8 cellular contexts compared by ENCODE assay signal in the genomic region with DNA sequence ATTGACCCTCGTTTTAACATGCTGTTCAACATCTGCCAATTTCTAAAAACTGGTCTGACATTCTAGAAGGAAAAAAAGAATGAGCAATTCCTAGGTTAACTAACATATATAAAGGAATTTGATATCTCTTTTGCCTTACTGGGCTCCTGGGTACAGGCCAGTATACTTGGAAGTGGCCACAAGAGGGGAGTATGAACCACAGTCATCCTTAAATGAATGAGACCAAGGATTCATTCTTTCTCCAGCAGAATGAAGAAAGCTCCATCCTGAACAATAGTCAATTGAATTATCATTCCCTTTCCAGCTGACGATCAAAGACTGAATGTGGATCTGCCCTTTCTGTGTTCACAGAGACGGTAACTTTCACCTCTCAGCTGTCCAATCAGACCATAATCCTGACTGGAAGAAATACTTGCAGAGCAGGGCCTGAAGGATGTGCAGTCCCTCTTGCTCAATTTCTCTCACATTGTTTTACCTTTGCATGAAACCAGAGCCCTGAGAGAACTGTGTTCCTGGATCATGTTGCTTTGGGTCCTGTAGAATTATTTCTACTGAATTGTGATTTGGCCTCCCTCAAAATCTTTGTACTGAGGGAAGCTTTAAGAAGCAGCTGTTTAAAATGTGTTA. TPM values are rescaled to one million over a fixed set of nuclear protein-coding genes. Genes with fewer than 3 reads are reported as not detected.
DNase-seq lines count a peak whose midpoint lies in the region; ATAC-seq and TF ChIP-seq lines count a peak whose summit lies in the region.
"Had no signal": no experiment of that assay in that cellular context is flagged by ENCODE, and none has a peak within 500 bp of the region (broad histone marks: within the 10 kb centered on the region; RNA-seq: fewer than 3 reads in every experiment).

No MANE protein-coding gene starts in this region.

- 21% methylated on average over 3 of the region's 3 CpGs for WGBS in esophagus muscularis mucosa

- no peaks in the 10 kb centered on the region for H3K36me3 ChIP-seq in esophagus muscularis mucosa

- 0 out of 2 replicates have a peak, but pooled peaks have one; percentile 3 for TF ChIP-seq CTCF in GM12874 (IDR thresholded peaks at IDR 0.05; ENCODE audit: insufficient read depth, low read depth, low read length)
- TF ChIP-seq CTCF in esophagus muscularis mucosa (IDR thresholded peaks at IDR 0.05): peak; percentile 63 to 76 (median 75)

- intact Hi-C loops in esophagus muscularis mucosa (cut with DNase I): loop anchor here (2.0 to 10.0 kb wide), 3 partner anchors 91 to 671 kb away; no protein-coding TSS in a partner anchor

- no peaks in the 10 kb centered on the region for H3K9me3 Mint-ChIP-seq in stimulated activated effector memory CD8-positive, alpha-beta T cell treated with anti-CD3 and anti-CD28 coated beads, Interleukin-12 subunit alpha, Interleukin-12 subunit beta, amount 100 ng/mL, for 72 hours
- H3K9me3 Mint-ChIP-seq: T-helper 1 cell treated with Interleukin-12 subunit alpha and Interleukin-12 subunit beta and Interleukin-4 antibody, amounts not matched to agents 30 μg/mL and 1 μg/mL, for 36 hours had no signal

- ATAC-seq in HG02938 (IDR thresholded peaks at IDR 0.05; ENCODE audit: unreplicated experiment): no peak
- no peak for ATAC-seq in stimulated activated effector memory CD8-positive, alpha-beta T cell treated with anti-CD3 and anti-CD28 coated beads, Interleukin-12 subunit alpha, Interleukin-12 subunit beta, amount 100 ng/mL, for 72 hours

- H3K4me3 Mint-ChIP-seq in stimulated activated effector memory CD8-positive, alpha-beta T cell treated with anti-CD3 and anti-CD28 coated beads, Interleukin-12 subunit alpha, Interleukin-12 subunit beta, amount 100 ng/mL, for 72 hours: no peak overlapping the region
- H3K4me3 Mint-ChIP-seq: T-helper 1 cell treated with Interleukin-12 subunit alpha and Interleukin-12 subunit beta and Interleukin-4 antibody, amounts not matched to agents 30 μg/mL and 1 μg/mL, for 36 hours had no signal

- TF ChIP-seq POLR2A in esophagus muscularis mucosa (IDR thresholded peaks at IDR 0.05; ENCODE audit: low read depth): no peak

- H3K27ac Mint-ChIP-seq in stimulated activated effector memory CD8-positive, alpha-beta T cell treated with anti-CD3 and anti-CD28 coated beads, Interleukin-12 subunit alpha, Interleukin-12 subunit beta, amount 100 ng/mL, for 72 hours: no peak overlapping the region
- H3K27ac Mint-ChIP-seq: T-helper 1 cell treated with Interleukin-12 subunit alpha and Interleukin-12 subunit beta and Interleukin-4 antibody, amounts not matched to agents 30 μg/mL and 1 μg/mL, for 36 hours had no signal

- no peaks in the 10 kb centered on the region for H3K27me3 ChIP-seq in esophagus muscularis mucosa

- peak overlapping the region in 3 of 4 donors; percentile 82 to 87 (median 83) for H3K27ac ChIP-seq in esophagus muscularis mucosa (replicated peaks in 1 of 4)

- DNase-seq in OCI-M1 (lab: John Stamatoyannopoulos, UW) (peak; percentile 54), esophagus muscularis mucosa (ENCODE audit: extremely low spot score) (peak; percentile 77), pons (ENCODE audit: low spot score) (peak; percentile 94), NCI-H146 treated with DMSO at 0.1 percent for 48 hours (lab: John Stamatoyannopoulos, UW; ENCODE audit: unreplicated experiment) (no peak)
- no peak for DNase-seq in stimulated activated effector memory CD8-positive, alpha-beta T cell treated with anti-CD3 and anti-CD28 coated beads, Interleukin-12 subunit alpha, Interleukin-12 subunit beta, amount 100 ng/mL, for 72 hours (ENCODE audit: low spot score in 2 of 2)

- TF ChIP-seq EP300 in esophagus muscularis mucosa (IDR thresholded peaks at IDR 0.05): no peak

- no peaks in the 10 kb centered on the region for H3K4me1 Mint-ChIP-seq in stimulated activated effector memory CD8-positive, alpha-beta T cell treated with anti-CD3 and anti-CD28 coated beads, Interleukin-12 subunit alpha, Interleukin-12 subunit beta, amount 100 ng/mL, for 72 hours

- peaks cover 19 to 49% (median 38%) of the 10 kb centered on the region in 4 donors for H3K4me1 ChIP-seq in esophagus muscularis mucosa

- H3K4me3 ChIP-seq in esophagus muscularis mucosa: no peak overlapping the region

- no peaks in the 10 kb centered on the region for H3K36me3 Mint-ChIP-seq in stimulated activated effector memory CD8-positive, alpha-beta T cell treated with anti-CD3 and anti-CD28 coated beads, Interleukin-12 subunit alpha, Interleukin-12 subunit beta, amount 100 ng/mL, for 72 hours

- no peaks in the 10 kb centered on the region for H3K9me3 ChIP-seq in esophagus muscularis mucosa

RNA-seq across cellular contexts. Expression of gene SPARCL1, which starts 14.8 kb away (rescaled TPM):
- 1,000 to 10,000 TPM; 1,380 to 2,231 (median 1,856) TPM for total RNA-seq in esophagus muscularis mucosa

Comparison
In these comparisons a context has a peak if more than half of its experiments do, and no peak if none do; other contexts are left out.
1. DNase-seq: peak in OCI-M1 (single experiment), esophagus muscularis mucosa (single experiment) and pons (single experiment); none in stimulated activated effector memory CD8-positive, alpha-beta T cell treated with anti-CD3 and anti-CD28 coated beads, Interleukin-12 subunit alpha, Interleukin-12 subunit beta, amount 100 ng/mL, for 72 hours (0 of 2) and NCI-H146 treated with DMSO at 0.1 percent for 48 hours (single experiment).